Comparison of ENCODE assay signal across 1 cellular context in the genomic region with DNA sequence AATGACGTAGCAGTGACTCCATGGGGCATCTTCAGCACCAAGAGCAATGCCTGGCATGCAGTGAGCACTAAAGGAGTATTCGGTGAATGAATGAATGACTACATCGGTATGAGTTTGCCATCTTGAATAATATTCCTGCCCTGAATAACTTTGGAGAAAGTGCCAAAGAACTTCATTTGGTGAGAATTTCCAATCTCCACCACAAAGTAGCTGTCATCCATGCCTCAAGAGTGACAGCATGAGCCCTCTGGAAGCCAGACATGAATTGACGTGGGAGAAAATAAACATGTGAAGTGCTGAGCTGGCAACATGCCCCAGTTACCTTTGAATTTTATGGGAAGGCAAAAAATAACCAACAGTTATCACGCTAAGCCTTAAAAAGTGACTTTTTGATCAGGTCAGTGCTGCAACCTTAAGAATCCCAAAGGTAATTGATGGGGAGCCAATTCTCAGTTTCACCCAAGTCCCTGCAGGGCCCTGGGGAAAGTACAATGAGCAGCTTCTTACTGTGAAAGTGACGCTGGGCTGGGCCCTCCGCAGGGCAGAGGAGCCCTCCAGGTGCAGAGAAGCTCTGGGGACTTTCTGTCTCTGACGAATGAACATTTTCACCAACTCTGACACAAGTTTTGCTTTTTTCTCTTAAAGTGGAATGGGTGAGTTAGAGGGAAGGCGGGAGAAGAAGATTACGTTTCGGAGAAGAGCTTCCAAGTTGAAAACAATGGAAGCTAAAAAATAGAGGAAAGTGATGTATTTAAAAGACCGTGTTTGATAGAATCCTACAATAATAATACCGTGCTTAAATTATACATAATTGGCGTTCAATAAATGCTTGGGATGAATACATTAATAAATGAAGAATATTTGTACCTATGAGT.
TF ChIP-seq lines count a peak whose summit lies in the region.

No MANE protein-coding gene starts in this region.

TF ChIP-seq in GM23338, 12 proteins besides CTCF, POLR2A, EP300 and RAD21 (continued from another document):
- TF ChIP-seq REST (IDR thresholded peaks at IDR 0.05; ENCODE audit: unreplicated experiment) = no peak
- TF ChIP-seq NANOG (IDR thresholded peaks at IDR 0.05; ENCODE audit: borderline replicate concordance) = no peak
- no peak for TF ChIP-seq STAT1 (IDR thresholded peaks at IDR 0.05; ENCODE audit: unreplicated experiment)
- TF ChIP-seq ETS1 (IDR thresholded peaks at IDR 0.05) = no peak
- TF ChIP-seq POLR2AphosphoS5 (IDR thresholded peaks at IDR 0.05; ENCODE audit: low read depth) = no peak
- TF ChIP-seq EZH2phosphoT487 (IDR thresholded peaks at IDR 0.05; ENCODE audit: unreplicated experiment) = no peak
- no peak for TF ChIP-seq EZH2 (IDR thresholded peaks at IDR 0.05; ENCODE audit: low read depth, unreplicated experiment)
- no peak for TF ChIP-seq ZNF331 (CRISPR knock-in tag; IDR thresholded peaks at IDR 0.05; ENCODE audit: low read depth)
- TF ChIP-seq JUNB (IDR thresholded peaks at IDR 0.05; ENCODE audit: unreplicated experiment) = no peak
